In genomic region chr4:159047478-159048165, GRCh38 we compare ENCODE assay signal across 11 cellular contexts. TPM values are rescaled to one million over a fixed set of nuclear protein-coding genes. Genes with fewer than 3 reads are reported as not detected.
DNase-seq lines count a peak whose midpoint lies in the region; ATAC-seq, FAIRE-seq and TF ChIP-seq lines count a peak whose summit lies in the region.
"Had no signal": no experiment of that assay in that cellular context is flagged by ENCODE, and none has a peak within 500 bp of the region (broad histone marks: within the 10 kb centered on the region; RNA-seq: fewer than 3 reads in every experiment).

No MANE protein-coding gene starts in this region.

- H3K27ac Mint-ChIP-seq in activated CD8-positive, alpha-beta memory T cell treated with anti-CD3 and anti-CD28 coated beads, Interleukin-2, amount 10 ng/mL, durations not matched to agents 7 days and 5 days, result no peak overlapping the region
- no peak overlapping the region for H3K27ac Mint-ChIP-seq in activated naive CD8-positive, alpha-beta T cell treated with anti-CD3 and anti-CD28 coated beads, Interleukin-2, amount 50 U/mL, for 24 hours
- H3K27ac Mint-ChIP-seq in stimulated activated memory B cell treated with anti-CD40 and anti-IgM and Interleukin-4, amounts not matched to agents 10 μg/mL and 1 μg/mL and 100 μg/mL, for 72 hours, result no peak overlapping the region
- H3K27ac Mint-ChIP-seq in CD4-positive, alpha-beta memory T cell, result no peak overlapping the region
- H3K27ac Mint-ChIP-seq: CD14-positive monocyte had no signal

- no peak for DNase-seq in activated CD8-positive, alpha-beta memory T cell treated with anti-CD3 and anti-CD28 coated beads, Interleukin-2, amount 10 ng/mL, durations not matched to agents 7 days and 5 days
- no peak for DNase-seq in activated CD8-positive, alpha-beta memory T cell treated with anti-CD3 and anti-CD28 coated beads, Interleukin-2, amount 50 U/mL, for 48 hours
- DNase-seq in activated naive CD8-positive, alpha-beta T cell treated with anti-CD3 and anti-CD28 coated beads, Interleukin-2, amount 50 U/mL, for 24 hours, result no peak
- no peak for DNase-seq in kidney
- no peak for DNase-seq in 8988T
- no peak for DNase-seq in CD4-positive, alpha-beta memory T cell

- H3K27me3 ChIP-seq in subcutaneous abdominal adipose tissue (ENCODE audit: control insufficient read depth in 5 of 5, insufficient read depth in 4 of 5, low read length in 5 of 5), result no peaks in the 10 kb centered on the region
- no peaks in the 10 kb centered on the region for H3K27me3 ChIP-seq in CD4-positive, alpha-beta memory T cell (ENCODE audit: insufficient read depth, low read length)
- H3K27me3 ChIP-seq: SJCRH30 had no signal

- POLR2A ChIA-PET in CD4-positive, alpha-beta memory T cell (lab: Charles Lee; ENCODE audit: partially characterized antibody), result no interaction called here

- no peak for FAIRE-seq in kidney (lab: Jason Lieb, UNC)
- FAIRE-seq: islet of Langerhans had no signal

- H3K9ac ChIP-seq in kidney (ENCODE audit: low read length in 2 of 2) (peak overlapping the region in 1 of 2 donors; percentile 65), subcutaneous abdominal adipose tissue (ENCODE audit: low read length in 5 of 5) (peak overlapping the region in 2 of 5 donors; percentile 10 to 70)

- H3K36me3 ChIP-seq in kidney (ENCODE audit: control insufficient read depth in 1 of 2, insufficient read depth in 2 of 2, low read length in 2 of 2), result no peaks in the 10 kb centered on the region
- H3K36me3 ChIP-seq in subcutaneous abdominal adipose tissue (ENCODE audit: control insufficient read depth in 5 of 5, insufficient read depth in 5 of 5, low read length in 5 of 5), result no peaks in the 10 kb centered on the region
- H3K36me3 ChIP-seq in CD4-positive, alpha-beta memory T cell (ENCODE audit: insufficient read depth, low read length), result no peaks in the 10 kb centered on the region
- H3K36me3 ChIP-seq: SJCRH30 had no signal

- no peak for TF ChIP-seq CTCF in kidney (IDR thresholded peaks at IDR 0.05; ENCODE audit: borderline replicate concordance, extremely low read depth, insufficient read depth)

- H3K9me3 Mint-ChIP-seq in activated CD8-positive, alpha-beta memory T cell treated with anti-CD3 and anti-CD28 coated beads, Interleukin-2, amount 10 ng/mL, durations not matched to agents 7 days and 5 days (ENCODE audit: low read depth), result no peaks in the 10 kb centered on the region
- no peaks in the 10 kb centered on the region for H3K9me3 Mint-ChIP-seq in activated naive CD8-positive, alpha-beta T cell treated with anti-CD3 and anti-CD28 coated beads, Interleukin-2, amount 50 U/mL, for 24 hours
- H3K9me3 Mint-ChIP-seq in stimulated activated memory B cell treated with anti-CD40 and anti-IgM and Interleukin-4, amounts not matched to agents 10 μg/mL and 1 μg/mL and 100 μg/mL, for 72 hours, result no peaks in the 10 kb centered on the region
- H3K9me3 Mint-ChIP-seq in CD4-positive, alpha-beta memory T cell, result peaks cover 0 to 3% (median 0%) of the 10 kb centered on the region in 8 donors
- H3K9me3 Mint-ChIP-seq: CD14-positive monocyte had no signal

- peaks cover 15% of the 10 kb centered on the region for H3K27me3 Mint-ChIP-seq in activated CD8-positive, alpha-beta memory T cell treated with anti-CD3 and anti-CD28 coated beads, Interleukin-2, amount 10 ng/mL, durations not matched to agents 7 days and 5 days
- peaks cover 16% of the 10 kb centered on the region for H3K27me3 Mint-ChIP-seq in activated naive CD8-positive, alpha-beta T cell treated with anti-CD3 and anti-CD28 coated beads, Interleukin-2, amount 50 U/mL, for 24 hours
- peaks cover 70% of the 10 kb centered on the region for H3K27me3 Mint-ChIP-seq in stimulated activated memory B cell treated with anti-CD40 and anti-IgM and Interleukin-4, amounts not matched to agents 10 μg/mL and 1 μg/mL and 100 μg/mL, for 72 hours
- H3K27me3 Mint-ChIP-seq in CD4-positive, alpha-beta memory T cell, result peaks cover 0 to 9% of the 10 kb centered on the region in 2 donors

- intact Hi-C loops in kidney (cut with DNase I), result no loop called here
- intact Hi-C loops in CD4-positive, alpha-beta memory T cell (cut with micrococcal nuclease), result no loop called here

- CTCF ChIA-PET in activated CD8-positive, alpha-beta memory T cell treated with anti-CD3 and anti-CD28 coated beads, Interleukin-2, amount 10 ng/mL, durations not matched to agents 7 days and 5 days (lab: Charles Lee), result no interaction called here
- CTCF ChIA-PET in CD4-positive, alpha-beta memory T cell (lab: Charles Lee; ENCODE audit: partially characterized antibody), result no interaction called here

- no peak overlapping the region for H3K4me3 Mint-ChIP-seq in activated CD8-positive, alpha-beta memory T cell treated with anti-CD3 and anti-CD28 coated beads, Interleukin-2, amount 10 ng/mL, durations not matched to agents 7 days and 5 days
- H3K4me3 Mint-ChIP-seq in activated naive CD8-positive, alpha-beta T cell treated with anti-CD3 and anti-CD28 coated beads, Interleukin-2, amount 50 U/mL, for 24 hours, result no peak overlapping the region
- no peak overlapping the region for H3K4me3 Mint-ChIP-seq in stimulated activated memory B cell treated with anti-CD40 and anti-IgM and Interleukin-4, amounts not matched to agents 10 μg/mL and 1 μg/mL and 100 μg/mL, for 72 hours
- no peak overlapping the region for H3K4me3 Mint-ChIP-seq in CD4-positive, alpha-beta memory T cell
- H3K4me3 Mint-ChIP-seq: CD14-positive monocyte had no signal

- H3K4me3 ChIP-seq in kidney (ENCODE audit: low read length in 2 of 2), result peak overlapping the region; percentile 62 to 71
- peak overlapping the region in 4 of 5 donors; percentile 60 to 80 (median 66) for H3K4me3 ChIP-seq in subcutaneous abdominal adipose tissue (ENCODE audit: low read depth in 1 of 5, low read length in 5 of 5)
- H3K4me3 ChIP-seq in CD4-positive, alpha-beta memory T cell (ENCODE audit: low read length in 2 of 2), result no peak overlapping the region

- H3K4me1 ChIP-seq in kidney (ENCODE audit: control insufficient read depth in 1 of 2, insufficient read depth in 1 of 2, low read depth in 1 of 2, low read length in 2 of 2) (peaks cover 0 to 5% of the 10 kb centered on the region in 2 donors), subcutaneous abdominal adipose tissue (ENCODE audit: control insufficient read depth in 5 of 5, insufficient read depth in 5 of 5, low read length in 5 of 5) (peaks cover 4 to 19% (median 8%) of the 10 kb centered on the region in 5 donors)
- no peaks in the 10 kb centered on the region for H3K4me1 ChIP-seq in CD4-positive, alpha-beta memory T cell (ENCODE audit: insufficient read depth, low read length)
- H3K4me1 ChIP-seq: SJCRH30 had no signal

- H3K4me1 Mint-ChIP-seq in activated CD8-positive, alpha-beta memory T cell treated with anti-CD3 and anti-CD28 coated beads, Interleukin-2, amount 10 ng/mL, durations not matched to agents 7 days and 5 days, result peaks cover 27% of the 10 kb centered on the region
- peaks cover 27% of the 10 kb centered on the region for H3K4me1 Mint-ChIP-seq in activated naive CD8-positive, alpha-beta T cell treated with anti-CD3 and anti-CD28 coated beads, Interleukin-2, amount 50 U/mL, for 24 hours
- H3K4me1 Mint-ChIP-seq in stimulated activated memory B cell treated with anti-CD40 and anti-IgM and Interleukin-4, amounts not matched to agents 10 μg/mL and 1 μg/mL and 100 μg/mL, for 72 hours, result peaks cover 16% of the 10 kb centered on the region
- peaks cover 3 to 6% (median 5%) of the 10 kb centered on the region in 4 donors for H3K4me1 Mint-ChIP-seq in CD4-positive, alpha-beta memory T cell

- H3K9me3 ChIP-seq in kidney (ENCODE audit: control insufficient read depth in 1 of 2, low read length in 2 of 2), result no peaks in the 10 kb centered on the region
- H3K9me3 ChIP-seq in subcutaneous abdominal adipose tissue (ENCODE audit: control insufficient read depth in 5 of 5, low read length in 5 of 5), result no peaks in the 10 kb centered on the region
- H3K9me3 ChIP-seq in CD4-positive, alpha-beta memory T cell (ENCODE audit: control insufficient read depth in 1 of 2, low read length in 2 of 2), result no peaks in the 10 kb centered on the region
- H3K9me3 ChIP-seq: SJCRH30 had no signal

- peak; percentile 82 for ATAC-seq in activated CD8-positive, alpha-beta memory T cell treated with anti-CD3 and anti-CD28 coated beads, Interleukin-2, amount 10 ng/mL, durations not matched to agents 7 days and 5 days
- ATAC-seq in activated naive CD8-positive, alpha-beta T cell treated with anti-CD3 and anti-CD28 coated beads, Interleukin-2, amount 50 U/mL, for 24 hours, result peak; percentile 75
- no peak for ATAC-seq in stimulated activated memory B cell treated with anti-CD40 and anti-IgM and Interleukin-4, amounts not matched to agents 10 μg/mL and 1 μg/mL and 100 μg/mL, for 72 hours

- H3K27ac ChIP-seq in kidney (ENCODE audit: low read depth in 2 of 2, low read length in 2 of 2), result no peak overlapping the region
- no peak overlapping the region for H3K27ac ChIP-seq in subcutaneous abdominal adipose tissue (ENCODE audit: low read depth, low read length)
- no peak overlapping the region for H3K27ac ChIP-seq in CD4-positive, alpha-beta memory T cell (ENCODE audit: low read depth, low read length)
- H3K27ac ChIP-seq: SJCRH30 had no signal

- no peaks in the 10 kb centered on the region for H3K36me3 Mint-ChIP-seq in activated CD8-positive, alpha-beta memory T cell treated with anti-CD3 and anti-CD28 coated beads, Interleukin-2, amount 10 ng/mL, durations not matched to agents 7 days and 5 days
- no peaks in the 10 kb centered on the region for H3K36me3 Mint-ChIP-seq in activated naive CD8-positive, alpha-beta T cell treated with anti-CD3 and anti-CD28 coated beads, Interleukin-2, amount 50 U/mL, for 24 hours (ENCODE audit: low read depth)
- no peaks in the 10 kb centered on the region for H3K36me3 Mint-ChIP-seq in stimulated activated memory B cell treated with anti-CD40 and anti-IgM and Interleukin-4, amounts not matched to agents 10 μg/mL and 1 μg/mL and 100 μg/mL, for 72 hours
- no peaks in the 10 kb centered on the region for H3K36me3 Mint-ChIP-seq in CD4-positive, alpha-beta memory T cell
- H3K36me3 Mint-ChIP-seq: CD14-positive monocyte had no signal

RNA-seq across cellular contexts. Expression of gene RAPGEF2, which starts 55.3 kb away (rescaled TPM):
- total RNA-seq in activated CD8-positive, alpha-beta memory T cell treated with anti-CD3 and anti-CD28 coated beads, Interleukin-2, amount 10 ng/mL, durations not matched to agents 7 days and 5 days, result 10 to 100 TPM; 17.3 to 23.4 TPM
- 50.6 TPM for total RNA-seq in kidney
- 6.9 TPM for polyA plus RNA-seq in kidney (ENCODE audit: insufficient read depth, low read depth, low replicate concordance)
- total RNA-seq in CD4-positive, alpha-beta memory T cell, result 10 to 100 TPM; 23.1 to 27.9 TPM
- 1 to 10 TPM in 1 of 2 donors, under 1 TPM in 1; 0.69 to 1.2 TPM for polyA plus RNA-seq in CD4-positive, alpha-beta memory T cell

Comparison
In these comparisons a context has a peak if more than half of its experiments do, and no peak if none do; other contexts are left out.
1. H3K4me3 ChIP-seq: peak in kidney (2 of 2) and subcutaneous abdominal adipose tissue (4 of 5); none in CD4-positive, alpha-beta memory T cell (0 of 2).